In the genomic region with DNA sequence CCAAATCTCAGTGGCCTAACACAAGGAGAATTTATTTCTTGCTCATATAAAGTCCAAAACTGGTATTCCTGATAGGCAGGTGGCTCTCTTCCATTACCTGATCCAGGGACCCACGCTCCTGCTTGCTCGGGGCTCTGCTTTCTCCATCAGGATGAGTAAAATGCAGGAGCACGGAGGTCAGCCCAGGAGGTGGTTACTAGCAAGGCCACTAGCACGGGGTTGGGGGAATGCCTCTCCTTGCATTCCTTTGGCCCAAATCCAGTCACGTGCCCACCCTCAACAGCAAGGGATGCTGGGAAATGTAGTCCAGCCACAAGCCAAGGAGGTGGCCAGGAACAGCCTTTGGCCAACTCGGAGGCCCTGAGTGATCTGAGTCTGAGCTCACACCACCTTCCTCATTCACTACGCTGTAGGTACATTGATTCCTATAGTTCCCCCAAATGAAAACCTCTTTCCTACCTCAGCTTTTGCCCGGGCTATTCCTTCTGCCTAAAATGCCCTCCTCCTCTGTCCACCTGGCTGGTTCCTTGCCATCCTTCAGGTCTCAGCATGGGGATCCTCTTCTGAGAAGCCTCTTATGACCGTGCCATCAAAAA, we compare ENCODE assay signal across 11 cellular contexts. TPM values are rescaled to one million over a fixed set of nuclear protein-coding genes. Genes with fewer than 3 reads are reported as not detected.
DNase-seq lines count a peak whose midpoint lies in the region; ATAC-seq, FAIRE-seq and TF ChIP-seq lines count a peak whose summit lies in the region.
"Had no signal": no experiment of that assay in that cellular context is flagged by ENCODE, and none has a peak within 500 bp of the region (broad histone marks: within the 10 kb centered on the region; RNA-seq: fewer than 3 reads in every experiment).

No MANE protein-coding gene starts in this region.

- H3K27me3 ChIP-seq in iPS DF 6.9 (ENCODE audit: control insufficient read depth, insufficient read depth, low read length) (no peaks in the 10 kb centered on the region), thoracic aorta (replicated peaks; ENCODE audit: insufficient read depth) (no peaks in the 10 kb centered on the region)
- H3K27me3 ChIP-seq: uterus had no signal

- no CpG with 5 or more reads among the region's 9 CpGs for WGBS in iPS DF 6.9 (ENCODE audit: insufficient coverage, insufficient read length)

- no peaks in the 10 kb centered on the region for H3K9me3 ChIP-seq in iPS DF 6.9 (ENCODE audit: control insufficient read depth, insufficient read depth, low read length)
- H3K9me3 ChIP-seq in thoracic aorta, result no peaks in the 10 kb centered on the region
- H3K9me3 ChIP-seq: uterus had no signal

- TF ChIP-seq POLR2A in GM12891 (IDR thresholded peaks at IDR 0.05; ENCODE audit: low read depth, low read length), result no peak

- H3K4me1 ChIP-seq in iPS DF 6.9 (ENCODE audit: control insufficient read depth, insufficient read depth, low read length), result no peaks in the 10 kb centered on the region
- peaks cover 3 to 9% of the 10 kb centered on the region in 2 donors for H3K4me1 ChIP-seq in thoracic aorta (ENCODE audit: control insufficient read depth in 1 of 2, low read depth in 2 of 2)
- H3K4me1 ChIP-seq: uterus had no signal

- H3K27ac ChIP-seq in iPS DF 6.9 (ENCODE audit: low read length), result no peak overlapping the region
- no peak overlapping the region for H3K27ac ChIP-seq in thoracic aorta
- H3K27ac ChIP-seq: KMS-11, uterus had no signal

- DNase-seq in GM12891 (ENCODE audit: insufficient read length, low spot score) (no peak), LHCN-M2 (ENCODE audit: low read depth) (peak; percentile 70), amniotic epithelial cell (ENCODE audit: low read depth) (peak; percentile 86), iPS DF 6.9 (ENCODE audit: low read depth, low spot score) (peak; percentile 93), thoracic aorta (ENCODE audit: low spot score) (peak; percentile 20), NCI-H1436 (lab: John Stamatoyannopoulos, UW) (no peak)

- peak; percentile 9 for FAIRE-seq in GM12891 (lab: Jason Lieb, UNC)
- FAIRE-seq: islet of Langerhans had no signal

- H3K4me3 ChIP-seq in iPS DF 6.9 (ENCODE audit: low read length), result no peak overlapping the region; the same call in 1 of the 2 replicates
- H3K4me3 ChIP-seq in thoracic aorta, result no peak overlapping the region
- H3K4me3 ChIP-seq: uterus had no signal

- ATAC-seq in thoracic aorta (ENCODE audit: insufficient number of reproducible peaks, low FRiP score, low read depth), result no peak
- ATAC-seq in GM19351 (IDR thresholded peaks at IDR 0.05; ENCODE audit: unreplicated experiment), result no peak
- ATAC-seq in GM21723 (IDR thresholded peaks at IDR 0.05; ENCODE audit: unreplicated experiment), result no peak

- no peaks in the 10 kb centered on the region for H3K36me3 ChIP-seq in iPS DF 6.9 (ENCODE audit: control insufficient read depth, insufficient read depth, low read length)
- H3K36me3 ChIP-seq in thoracic aorta, result no peaks in the 10 kb centered on the region
- H3K36me3 ChIP-seq: uterus had no signal

- TF ChIP-seq CTCF in thoracic aorta (IDR thresholded peaks at IDR 0.05), result no peak

TF ChIP-seq in GM12891, 5 proteins besides CTCF, POLR2A, EP300 and RAD21:
- no peak for TF ChIP-seq PAX5 (IDR thresholded peaks at IDR 0.05; ENCODE audit: insufficient read depth, low read length, severe bottlenecking)
- no peak for TF ChIP-seq POU2F2 (IDR thresholded peaks at IDR 0.05; ENCODE audit: low read depth, low read length)
- TF ChIP-seq TAF1 (IDR thresholded peaks at IDR 0.05; ENCODE audit: low read depth, low read length), result no peak
- TF ChIP-seq SPI1 (IDR thresholded peaks at IDR 0.05; ENCODE audit: low read depth, low read length), result no peak
- no peak for TF ChIP-seq POLR2AphosphoS5 (IDR thresholded peaks at IDR 0.05; ENCODE audit: low read depth, low read length)
TF ChIP-seq in GM12891: peak in this region for 0.

RNA-seq across cellular contexts. Expression of gene HAPSTR1, which starts 38.3 kb away (rescaled TPM):
- 14.5 TPM for polyA plus RNA-seq in GM12891 (2012; ENCODE audit: low read depth, missing spikeins)
- total RNA-seq in LHCN-M2 (2014; rRNA removed) (49.7 and 52.5 TPM in 2 replicates), thoracic aorta (10 to 100 TPM; 60.4 to 90.8 TPM)
- 20.4 TPM for polyA plus RNA-seq in LHCN-M2 (2012)

Comparison
In these comparisons a context has a peak if more than half of its experiments do, and no peak if none do; other contexts are left out.
1. DNase-seq: peak in LHCN-M2 (single experiment), amniotic epithelial cell (single experiment), iPS DF 6.9 (single experiment) and thoracic aorta (single experiment); none in GM12891 (single experiment) and NCI-H1436 (single experiment).